12 cellular contexts compared by ENCODE assay signal in genomic region chr11:8720868-8721739, GRCh38. TPM values are rescaled to one million over a fixed set of nuclear protein-coding genes. Genes with fewer than 3 reads are reported as not detected.
DNase-seq lines count a peak whose midpoint lies in the region; ATAC-seq, FAIRE-seq and TF ChIP-seq lines count a peak whose summit lies in the region.
"Had no signal": no experiment of that assay in that cellular context is flagged by ENCODE, and none has a peak within 500 bp of the region (broad histone marks: within the 10 kb centered on the region; RNA-seq: fewer than 3 reads in every experiment).

No MANE protein-coding gene starts in this region.

- H3K36me3 Mint-ChIP-seq in HFFc6 (ENCODE audit: low read depth) = peaks cover 34% of the 10 kb centered on the region
- H3K36me3 Mint-ChIP-seq in WTC11 = peaks cover 11% of the 10 kb centered on the region; the same call in 1 of the 2 replicates
- no peaks in the 10 kb centered on the region for H3K36me3 Mint-ChIP-seq in activated T-cell treated with anti-CD3 and anti-CD28 coated beads, Interleukin-2, amount 50 U/mL, for 4 hours (ENCODE audit: insufficient read depth)

- peak overlapping the region; percentile 5 to 86 for H3K27ac ChIP-seq in small intestine (ENCODE audit: low read depth in 1 of 2, low read length in 1 of 2)

- peaks cover 2 to 8% of the 10 kb centered on the region in 2 donors for H3K4me1 ChIP-seq in small intestine (ENCODE audit: control insufficient read depth in 2 of 2, insufficient read depth in 1 of 2, low read depth in 1 of 2, low read length in 1 of 2)
- no peaks in the 10 kb centered on the region for H3K4me1 ChIP-seq in HAP-1

- ATAC-seq in WTC11 (peak; percentile 58), left colon (peak; percentile 94)
- no peak for ATAC-seq in activated T-cell treated with anti-CD3 and anti-CD28 coated beads, Interleukin-2, amount 50 U/mL, for 4 hours
- ATAC-seq: activated T-cell treated with anti-CD3 and anti-CD28 coated beads, Interleukin-2, amount 50 U/mL, for 72 hours had no signal

- 32 to 40% (median 37%) methylated on average over 6 to 7 of the region's 7 CpGs for WGBS in small intestine, 3 donors

- H3K9me3 ChIP-seq in small intestine (ENCODE audit: control insufficient read depth, low read depth) = no peaks in the 10 kb centered on the region
- no peaks in the 10 kb centered on the region for H3K9me3 ChIP-seq in HAP-1

- in situ Hi-C loops in HAP-1 (cut with MboI; ENCODE audit: low sequenced_read_pairs) = no loop called here

- DNase-seq in HFFc6 (no peak), WTC11 (ENCODE audit: low spot score) (no peak), left colon (peak; percentile 45 to 71), small intestine (peak; percentile 61), DMS 273 treated with DMSO at 0.1 percent for 48 hours (lab: John Stamatoyannopoulos, UW) (no peak), HAP-1 (ENCODE audit: low spot score in 2 of 2) (no peak)
- no peak for DNase-seq in activated effector memory CD4-positive, alpha-beta T cell treated with Interleukin-2 at 50 U/mL for 16 hours
- no peak for DNase-seq in activated T-cell treated with anti-CD3 and anti-CD28 coated beads, Interleukin-2, amount 50 U/mL, for 4 hours
- DNase-seq: activated T-cell treated with anti-CD3 and anti-CD28 coated beads, Interleukin-2, amount 50 U/mL, for 72 hours; midbrain; MM.1S had no signal

- H3K4me1 Mint-ChIP-seq in HFFc6 (ENCODE audit: low read depth) (peaks cover 81% of the 10 kb centered on the region), WTC11 (peaks cover 57% of the 10 kb centered on the region)
- peaks cover 4% of the 10 kb centered on the region for H3K4me1 Mint-ChIP-seq in activated T-cell treated with anti-CD3 and anti-CD28 coated beads, Interleukin-2, amount 50 U/mL, for 4 hours (ENCODE audit: low read depth)

- H3K9me3 Mint-ChIP-seq in HFFc6 (no peaks in the 10 kb centered on the region), WTC11 (no peaks in the 10 kb centered on the region)
- no peaks in the 10 kb centered on the region for H3K9me3 Mint-ChIP-seq in activated T-cell treated with anti-CD3 and anti-CD28 coated beads, Interleukin-2, amount 50 U/mL, for 4 hours
- H3K9me3 Mint-ChIP-seq: activated T-cell treated with anti-CD3 and anti-CD28 coated beads, Interleukin-2, amount 50 U/mL, for 72 hours had no signal

- H3K4me3 ChIP-seq in small intestine (ENCODE audit: low read depth in 1 of 2, low read length in 2 of 2) (no peak overlapping the region), HAP-1 (no peak overlapping the region)

- H3K27me3 ChIP-seq in small intestine (ENCODE audit: control insufficient read depth in 2 of 2, insufficient read depth in 2 of 2, low read length in 2 of 2) = no peaks in the 10 kb centered on the region
- H3K27me3 ChIP-seq in HAP-1 (ENCODE audit: low read depth) = no peaks in the 10 kb centered on the region

- no peak for FAIRE-seq in small intestine (lab: Jason Lieb, UNC)
- FAIRE-seq: endometrium had no signal

- TF ChIP-seq CTCF in HFFc6 (IDR thresholded peaks at IDR 0.05) = no peak
- no peak for TF ChIP-seq CTCF in WTC11 (IDR thresholded peaks at IDR 0.05)

- CTCF ChIA-PET in WTC11 (lab: Charles Lee) = interaction anchor here (0.6 to 1.9 kb wide), 3 partner anchors 10 to 238 kb away, joined by 3 to 6 read pairs (median 3); no protein-coding TSS in a partner anchor

- intact Hi-C loops in left colon (cut with DNase I, micrococcal nuclease) = no loop called here

- H3K36me3 ChIP-seq in small intestine (ENCODE audit: control insufficient read depth in 2 of 2, insufficient read depth in 2 of 2, low read length in 2 of 2) (no peaks in the 10 kb centered on the region), HAP-1 (replicated peaks) (peaks cover 4% of the 10 kb centered on the region; the same call in 1 of the 2 replicates)

- H3K27ac Mint-ChIP-seq in HFFc6 = peak overlapping the region; percentile 97
- peak overlapping the region; percentile 78; the same call in 1 of the 2 replicates for H3K27ac Mint-ChIP-seq in WTC11
- H3K27ac Mint-ChIP-seq: activated T-cell treated with anti-CD3 and anti-CD28 coated beads, Interleukin-2, amount 50 U/mL, for 72 hours had no signal

- POLR2A ChIA-PET in WTC11 (lab: Charles Lee) = interaction anchor here (0.6 to 1.2 kb wide), 2 partner anchors 9 to 266 kb away, joined by 4 to 6 read pairs; no protein-coding TSS in a partner anchor

- H3K4me3 Mint-ChIP-seq in HFFc6 (peak overlapping the region; percentile 43), WTC11 (no peak overlapping the region)
- H3K4me3 Mint-ChIP-seq in activated T-cell treated with anti-CD3 and anti-CD28 coated beads, Interleukin-2, amount 50 U/mL, for 4 hours = no peak overlapping the region
- H3K4me3 Mint-ChIP-seq: activated T-cell treated with anti-CD3 and anti-CD28 coated beads, Interleukin-2, amount 50 U/mL, for 72 hours had no signal

- H3K27me3 Mint-ChIP-seq in HFFc6 (ENCODE audit: insufficient read depth) (peaks cover 10% of the 10 kb centered on the region), WTC11 (ENCODE audit: low read depth) (no peaks in the 10 kb centered on the region)
- H3K27me3 Mint-ChIP-seq in activated T-cell treated with anti-CD3 and anti-CD28 coated beads, Interleukin-2, amount 50 U/mL, for 4 hours (ENCODE audit: low read depth) = peaks cover 4% of the 10 kb centered on the region

TF ChIP-seq in WTC11, 78 proteins besides CTCF, POLR2A, EP300 and RAD21:
- TF ChIP-seq, protein P1, sequence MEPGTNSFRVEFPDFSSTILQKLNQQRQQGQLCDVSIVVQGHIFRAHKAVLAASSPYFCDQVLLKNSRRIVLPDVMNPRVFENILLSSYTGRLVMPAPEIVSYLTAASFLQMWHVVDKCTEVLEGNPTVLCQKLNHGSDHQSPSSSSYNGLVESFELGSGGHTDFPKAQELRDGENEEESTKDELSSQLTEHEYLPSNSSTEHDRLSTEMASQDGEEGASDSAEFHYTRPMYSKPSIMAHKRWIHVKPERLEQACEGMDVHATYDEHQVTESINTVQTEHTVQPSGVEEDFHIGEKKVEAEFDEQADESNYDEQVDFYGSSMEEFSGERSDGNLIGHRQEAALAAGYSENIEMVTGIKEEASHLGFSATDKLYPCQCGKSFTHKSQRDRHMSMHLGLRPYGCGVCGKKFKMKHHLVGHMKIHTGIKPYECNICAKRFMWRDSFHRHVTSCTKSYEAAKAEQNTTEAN (CRISPR knock-in tag; IDR thresholded peaks at IDR 0.05) = no peak
- TF ChIP-seq ZNF121 (CRISPR knock-in tag; IDR thresholded peaks at IDR 0.05) (no peak), ZNF263 (CRISPR knock-in tag; IDR thresholded peaks at IDR 0.05; ENCODE audit: low read depth) (peak; percentile 72; the same call in 1 of the 2 replicates), NR3C1 (CRISPR knock-in tag; conservative IDR thresholded peaks at IDR 0.05; ENCODE audit: low read depth) (no peak), ELF4 (CRISPR knock-in tag; IDR thresholded peaks at IDR 0.05; ENCODE audit: low read depth) (no peak)

RNA-seq across cellular contexts. Expression of gene RPL27A, which starts 38.5 kb away (rescaled TPM):
- 1,000 to 10,000 TPM in 4 of 6 experiments, 100 to 1,000 TPM in 2; 973 to 1,209 (median 1,069) TPM for total RNA-seq in HFFc6 (2021; fragmentation: NEBNext Ultra II Directional; extraction: Animal tissue kit (Norgen Biotek cat#: 25700))
- total RNA-seq in WTC11 (2021) (1,103 to 1,198 TPM (median 1,179 TPM) in 3 replicates), left colon (100 to 1,000 TPM; 731 to 768 TPM)
- 1,000 to 10,000 TPM; 2,503 to 4,316 (median 3,232) TPM for polyA plus RNA-seq in small intestine
- total RNA-seq in activated T-cell treated with anti-CD3 and anti-CD28 coated beads, Interleukin-2, amount 50 U/mL, for 4 hours = 1,000 to 10,000 TPM; 1,340 to 1,866 (median 1,663) TPM

RNA-seq across cellular contexts. Expression of gene TRIM66, which starts 38.6 kb away (rescaled TPM):
- 1 to 10 TPM; 4.5 to 6.9 (median 5.6) TPM for total RNA-seq in HFFc6 (2021; fragmentation: NEBNext Ultra II Directional; extraction: Animal tissue kit (Norgen Biotek cat#: 25700))
- total RNA-seq in WTC11 (2021) = 5.6 to 8.0 TPM (median 7.8 TPM) in 3 replicates
- total RNA-seq in left colon = 10 to 100 TPM in 1 of 2 donors, 1 to 10 TPM in 1; 9.9 to 12.5 TPM
- 1 to 10 TPM; 1.4 to 4.9 (median 3.1) TPM for polyA plus RNA-seq in small intestine
- total RNA-seq in activated T-cell treated with anti-CD3 and anti-CD28 coated beads, Interleukin-2, amount 50 U/mL, for 4 hours = 1 to 10 TPM; 4.0 to 8.3 (median 6.7) TPM

Comparison
In these comparisons a context has a peak if more than half of its experiments do, and no peak if none do; other contexts are left out.
1. DNase-seq: peak in left colon (2 of 2) and small intestine (single experiment); none in HFFc6 (single experiment), WTC11 (single experiment), DMS 273 treated with DMSO at 0.1 percent for 48 hours (single experiment), activated effector memory CD4-positive, alpha-beta T cell treated with Interleukin-2 at 50 U/mL for 16 hours (single experiment), activated T-cell treated with anti-CD3 and anti-CD28 coated beads, Interleukin-2, amount 50 U/mL, for 4 hours (single experiment) and HAP-1 (0 of 2).
2. ATAC-seq: peak in WTC11 (single experiment) and left colon (single experiment); none in activated T-cell treated with anti-CD3 and anti-CD28 coated beads, Interleukin-2, amount 50 U/mL, for 4 hours (0 of 2).